Comparison of ENCODE assay signal across 8 cellular contexts in genomic region chr12:48681738-48682532, GRCh38. TPM values are rescaled to one million over a fixed set of nuclear protein-coding genes. Genes with fewer than 3 reads are reported as not detected.
DNase-seq lines count a peak whose midpoint lies in the region; ATAC-seq, FAIRE-seq and TF ChIP-seq lines count a peak whose summit lies in the region.

TSS of gene KANSL2 (minus strand) at chr12:48682238. CDS start at chr12:48681632, 606 bp downstream.

- H3K9ac ChIP-seq in keratinocyte (ENCODE audit: control insufficient read depth, extremely low read depth, insufficient read depth, low read length): peak within 1 kb of the TSS; percentile 99

- peaks cover 24% of the 10 kb centered on the region for H3K4me1 ChIP-seq in keratinocyte (ENCODE audit: control insufficient read depth, extremely low read depth, insufficient read depth, low read length)

- no peak for TF ChIP-seq CTCF in keratinocyte (optimal IDR thresholded peaks at IDR 0.05 in 1 of 3, IDR thresholded peaks at IDR 0.05 in 1 of 3, conservative IDR thresholded peaks at IDR 0.05 in 1 of 3; ENCODE audit: extremely low read depth in 1 of 3, insufficient read depth in 2 of 3, low read length in 3 of 3)

- peaks cover 49% of the 10 kb centered on the region for H3K79me2 ChIP-seq in keratinocyte (ENCODE audit: control insufficient read depth, insufficient read depth, low read length)

- peaks cover 14 to 23% of the 10 kb centered on the region in 2 experiments for H3K36me3 ChIP-seq in keratinocyte (ENCODE audit: control insufficient read depth in 2 of 2, extremely low read depth in 1 of 2, insufficient read depth in 2 of 2, low read length in 2 of 2)

- dilution Hi-C loops in keratinocyte (cut with MboI; ENCODE audit: extremely low pct_ligation_motif_present, low sequenced_read_pairs): no loop called here

- peak within 1 kb of the TSS; percentile 97 for H3K27ac ChIP-seq in keratinocyte (ENCODE audit: control insufficient read depth, insufficient read depth, low read length)

- H2AFZ ChIP-seq in keratinocyte (ENCODE audit: control insufficient read depth, low read length): peak within 1 kb of the TSS; percentile 97

- no peaks in the 10 kb centered on the region for H3K9me3 ChIP-seq in keratinocyte (ENCODE audit: control insufficient read depth, low read depth, low read length)

- H3K9me1 ChIP-seq in keratinocyte (ENCODE audit: control insufficient read depth, extremely low read depth, insufficient read depth, low read length): peaks cover 2% of the 10 kb centered on the region

- FAIRE-seq in keratinocyte (lab: Jason Lieb, UNC): peak; percentile 60

- H3K4me2 ChIP-seq in keratinocyte (ENCODE audit: control insufficient read depth, extremely low read depth, insufficient read depth, low read depth, low read length): peak within 1 kb of the TSS; percentile 96

- TF ChIP-seq POLR2A in GM19099 (IDR thresholded peaks at IDR 0.05; ENCODE audit: extremely low read depth, insufficient read length, low read depth): peak; percentile 99

- peak; percentile 99 for DNase-seq in AG20443 (ENCODE audit: low spot score)
- peak; percentile 97 for DNase-seq in NCI-H510A (lab: John Stamatoyannopoulos, UW)
- DNase-seq in activated CD4-positive, alpha-beta T cell treated with anti-CD3 and anti-CD28 coated beads for 1 hour: peak; percentile 94
- peak; percentile 99 for DNase-seq in cerebellum (ENCODE audit: low spot score)
- DNase-seq in keratinocyte (ENCODE audit: low read depth, low spot score): peak; percentile 91
- peak; percentile 89 to 90 for DNase-seq in stimulated activated CD4-positive, alpha-beta T cell treated with anti-CD3 and anti-CD28 coated beads, Interleukin-15, amount 100 ng/mL, for 1 hour (ENCODE audit: low read depth in 1 of 2, low spot score in 1 of 2)

- peaks cover 9% of the 10 kb centered on the region for H4K20me1 ChIP-seq in keratinocyte (ENCODE audit: control insufficient read depth, extremely low read depth, insufficient read depth, low read length)

- H3K27me3 ChIP-seq in keratinocyte (ENCODE audit: control insufficient read depth, extremely low read depth, insufficient read depth, low read length): no peaks in the 10 kb centered on the region

- peak; percentile 97 for ATAC-seq in HG03432 (IDR thresholded peaks at IDR 0.05; ENCODE audit: unreplicated experiment)

- peak within 1 kb of the TSS; percentile 67 to 98 (median 85) for H3K4me3 ChIP-seq in keratinocyte (ENCODE audit: control insufficient read depth in 2 of 3, extremely low read depth in 1 of 3, insufficient read depth in 2 of 3, low read depth in 1 of 3, low read length in 3 of 3)

RNA-seq across cellular contexts. Expression of gene KANSL2, which starts in this region (rescaled TPM):
- total RNA-seq in cerebellum: 52.6 TPM
- polyA plus RNA-seq in keratinocyte: 36.1 to 42.8 TPM (median 37.8 TPM) in 3 replicates
- 18.7 TPM for polyA plus RNA-seq in keratinocyte (2011; ENCODE audit: low read depth)
- polyA plus RNA-seq in keratinocyte (2011; cell fraction: cytosol; rRNA removed): 25.9 and 33.5 TPM in 2 replicates
- polyA plus RNA-seq in keratinocyte (2011; cell fraction: nucleus; rRNA removed): 66.0 and 78.3 TPM in 2 replicates
- polyA plus RNA-seq in keratinocyte (2012; ENCODE audit: low replicate concordance): 23.1 and 26.0 TPM in 2 replicates
- 32.1 to 46.3 TPM (median 39.7 TPM) in 3 replicates for polyA minus RNA-seq in keratinocyte
- 27.8 TPM for polyA minus RNA-seq in keratinocyte (2011; cell fraction: cytosol; rRNA and poly(A)+ RNA removed)
- 32.3 and 46.6 TPM in 2 replicates for polyA minus RNA-seq in keratinocyte (2011; cell fraction: nucleus; rRNA and poly(A)+ RNA removed)

Comparison
In these comparisons a context has a peak if more than half of its experiments do, and no peak if none do; other contexts are left out.
1. Peak in every context shown above with its lines: DNase-seq, ATAC-seq, H3K4me3 ChIP-seq and H3K27ac ChIP-seq.